In genomic region chr6:29975561-29975907, GRCh38 we compare ENCODE assay signal across 8 cellular contexts. TPM values are rescaled to one million over a fixed set of nuclear protein-coding genes. Genes with fewer than 3 reads are reported as not detected.
DNase-seq lines count a peak whose midpoint lies in the region; ATAC-seq and TF ChIP-seq lines count a peak whose summit lies in the region.

No MANE protein-coding gene starts in this region.

- ATAC-seq in HG03039 (IDR thresholded peaks at IDR 0.05; ENCODE audit: unreplicated experiment) (no peak), HG03565 (IDR thresholded peaks at IDR 0.05; ENCODE audit: unreplicated experiment) (no peak), HG03442 (IDR thresholded peaks at IDR 0.05; ENCODE audit: unreplicated experiment) (no peak)

- peaks cover 45% of the 10 kb centered on the region for H3K4me1 Mint-ChIP-seq in activated T-helper 1 cell treated with anti-CD3 and anti-CD28 coated beads, Interleukin-12 subunit alpha, Interleukin-12 subunit beta, Interleukin-2, Interleukin-4 antibody, amounts not matched to agents 30 ng/mL and 10 ng/mL and 1 ng/mL, durations not matched to agents 14 hours and 24 hours and 36 hours (ENCODE audit: low read depth)

- H3K9me3 ChIP-seq in HEK293 (ENCODE audit: control insufficient read depth, insufficient read depth, low read depth, low read length) (no peaks in the 10 kb centered on the region), iPS-20b (ENCODE audit: insufficient read depth, low read depth, low read length) (no peaks in the 10 kb centered on the region), sigmoid colon (no peaks in the 10 kb centered on the region)

- CTCF ChIA-PET in HEK293 (lab: Yijun Ruan, JAX): interaction anchor here (0.6 to 1.9 kb wide), 6 partner anchors 11 to 1870 kb away, joined by 3 to 9 read pairs (median 5); no protein-coding TSS in a partner anchor

- no peak for DNase-seq in activated T-helper 1 cell treated with anti-CD3 and anti-CD28 coated beads, Interleukin-12 subunit alpha, Interleukin-12 subunit beta, Interleukin-2, Interleukin-4 antibody, amounts not matched to agents 30 ng/mL and 10 ng/mL and 1 ng/mL, durations not matched to agents 14 hours and 24 hours and 36 hours (ENCODE audit: low spot score)
- DNase-seq in sigmoid colon: no peak
- DNase-seq in ureter (ENCODE audit: low spot score): no peak

- no peak for TF ChIP-seq POLR2A in sigmoid colon (IDR thresholded peaks at IDR 0.05)

- H3K36me3 ChIP-seq in HEK293 (ENCODE audit: control insufficient read depth in 2 of 2, insufficient read depth in 1 of 2, low read length in 2 of 2): no peaks in the 10 kb centered on the region
- no peaks in the 10 kb centered on the region for H3K36me3 ChIP-seq in iPS-20b (ENCODE audit: insufficient read depth, low read depth, low read length)
- H3K36me3 ChIP-seq in sigmoid colon: no peaks in the 10 kb centered on the region

- peak overlapping the region; percentile 54 for H3K4me3 Mint-ChIP-seq in activated T-helper 1 cell treated with anti-CD3 and anti-CD28 coated beads, Interleukin-12 subunit alpha, Interleukin-12 subunit beta, Interleukin-2, Interleukin-4 antibody, amounts not matched to agents 30 ng/mL and 10 ng/mL and 1 ng/mL, durations not matched to agents 14 hours and 24 hours and 36 hours

- no peaks in the 10 kb centered on the region for H3K9me3 Mint-ChIP-seq in activated T-helper 1 cell treated with anti-CD3 and anti-CD28 coated beads, Interleukin-12 subunit alpha, Interleukin-12 subunit beta, Interleukin-2, Interleukin-4 antibody, amounts not matched to agents 30 ng/mL and 10 ng/mL and 1 ng/mL, durations not matched to agents 14 hours and 24 hours and 36 hours

- H3K27ac Mint-ChIP-seq in activated T-helper 1 cell treated with anti-CD3 and anti-CD28 coated beads, Interleukin-12 subunit alpha, Interleukin-12 subunit beta, Interleukin-2, Interleukin-4 antibody, amounts not matched to agents 30 ng/mL and 10 ng/mL and 1 ng/mL, durations not matched to agents 14 hours and 24 hours and 36 hours: no peak overlapping the region

- H3K27me3 Mint-ChIP-seq in activated T-helper 1 cell treated with anti-CD3 and anti-CD28 coated beads, Interleukin-12 subunit alpha, Interleukin-12 subunit beta, Interleukin-2, Interleukin-4 antibody, amounts not matched to agents 30 ng/mL and 10 ng/mL and 1 ng/mL, durations not matched to agents 14 hours and 24 hours and 36 hours (ENCODE audit: insufficient read depth): peaks cover 54% of the 10 kb centered on the region

- peaks cover 15% of the 10 kb centered on the region for H3K36me3 Mint-ChIP-seq in activated T-helper 1 cell treated with anti-CD3 and anti-CD28 coated beads, Interleukin-12 subunit alpha, Interleukin-12 subunit beta, Interleukin-2, Interleukin-4 antibody, amounts not matched to agents 30 ng/mL and 10 ng/mL and 1 ng/mL, durations not matched to agents 14 hours and 24 hours and 36 hours (ENCODE audit: low read depth)

- intact Hi-C loops in activated T-helper 1 cell treated with anti-CD3 and anti-CD28 coated beads, Interleukin-12 subunit alpha, Interleukin-12 subunit beta, Interleukin-2, Interleukin-4 antibody, amounts not matched to agents 30 ng/mL and 10 ng/mL and 1 ng/mL, durations not matched to agents 14 hours and 24 hours and 36 hours (cut with micrococcal nuclease): loop anchor here (5.0 kb wide), 1 partner anchor 33 kb away; the partner anchor contains the start of gene HLA-A
- intact Hi-C loops in sigmoid colon (cut with DNase I): loop anchor here (5.0 to 10.0 kb wide), 2 partner anchors 48 to 89 kb away; partner anchors contain the start of genes POLR1H and PPP1R11

- H3K27ac ChIP-seq in HEK293 (ENCODE audit: extremely low read depth, low read depth, low read length): no peak overlapping the region
- no peak overlapping the region for H3K27ac ChIP-seq in iPS-20b (ENCODE audit: low read length)
- peak overlapping the region in 2 of 4 donors; percentile 36 to 94 for H3K27ac ChIP-seq in sigmoid colon

- H3K4me1 ChIP-seq in HEK293 (ENCODE audit: control insufficient read depth, insufficient read depth, low read length) (no peaks in the 10 kb centered on the region), iPS-20b (ENCODE audit: insufficient read depth, low read length) (peaks cover 5% of the 10 kb centered on the region), sigmoid colon (peaks cover 0 to 27% (median 24%) of the 10 kb centered on the region in 4 donors)

- TF ChIP-seq CTCF in HEK293 (tag by site-specific recombination; IDR thresholded peaks at IDR 0.05): no peak
- TF ChIP-seq CTCF in sigmoid colon (IDR thresholded peaks at IDR 0.05): no peak

- H3K27me3 ChIP-seq in iPS-20b (ENCODE audit: insufficient read depth, low read length): peaks cover 73% of the 10 kb centered on the region
- H3K27me3 ChIP-seq in sigmoid colon: no peaks in the 10 kb centered on the region

- H3K4me3 ChIP-seq in HEK293 (ENCODE audit: low read depth, low read length): no peak overlapping the region
- H3K4me3 ChIP-seq in iPS-20b (ENCODE audit: low read length): peak overlapping the region; percentile 64; the same call in 1 of the 2 replicates
- peak overlapping the region; percentile 23 to 58 (median 54) for H3K4me3 ChIP-seq in sigmoid colon

- POLR2A ChIA-PET in HEK293 (lab: Yijun Ruan, JAX): interaction anchor here (1.6 to 2.7 kb wide), 2 partner anchors 10 to 11 kb away, joined by 7 read pairs; no protein-coding TSS in a partner anchor

- no peak overlapping the region for H3K9ac ChIP-seq in iPS-20b (ENCODE audit: low read depth, low read length)

- WGBS in sigmoid colon, 2 donors: 10 to 63% methylated on average over 25 of the region's 25 CpGs

- TF ChIP-seq EP300 in sigmoid colon (IDR thresholded peaks at IDR 0.05): no peak

TF ChIP-seq in HEK293, 187 proteins besides CTCF, POLR2A, EP300 and RAD21:
- TF ChIP-seq PBX3 (CRISPR knock-in tag; IDR thresholded peaks at IDR 0.05) (0 out of 2 replicates have a peak, but pooled peaks have one; percentile 35), ZNF623 (tag by site-specific recombination; IDR thresholded peaks at IDR 0.05) (no peak)

RNA-seq across cellular contexts. Expression of gene HLA-A, which starts 33.2 kb away (rescaled TPM):
- 1,482 and 1,503 TPM in 2 replicates for total RNA-seq in activated T-helper 1 cell treated with anti-CD3 and anti-CD28 coated beads, Interleukin-12 subunit alpha, Interleukin-12 subunit beta, Interleukin-2, Interleukin-4 antibody, amounts not matched to agents 30 ng/mL and 10 ng/mL and 1 ng/mL, durations not matched to agents 14 hours and 24 hours and 36 hours
- total RNA-seq in sigmoid colon (100 to 1,000 TPM; 279 to 524 (median 398) TPM), ureter (304 TPM)
- 1,000 to 10,000 TPM in 1 of 3 donors, 100 to 1,000 TPM in 2; 302 to 2,938 (median 684) TPM for polyA plus RNA-seq in sigmoid colon
